Comparison of ENCODE assay signal across 16 cellular contexts in the genomic region with DNA sequence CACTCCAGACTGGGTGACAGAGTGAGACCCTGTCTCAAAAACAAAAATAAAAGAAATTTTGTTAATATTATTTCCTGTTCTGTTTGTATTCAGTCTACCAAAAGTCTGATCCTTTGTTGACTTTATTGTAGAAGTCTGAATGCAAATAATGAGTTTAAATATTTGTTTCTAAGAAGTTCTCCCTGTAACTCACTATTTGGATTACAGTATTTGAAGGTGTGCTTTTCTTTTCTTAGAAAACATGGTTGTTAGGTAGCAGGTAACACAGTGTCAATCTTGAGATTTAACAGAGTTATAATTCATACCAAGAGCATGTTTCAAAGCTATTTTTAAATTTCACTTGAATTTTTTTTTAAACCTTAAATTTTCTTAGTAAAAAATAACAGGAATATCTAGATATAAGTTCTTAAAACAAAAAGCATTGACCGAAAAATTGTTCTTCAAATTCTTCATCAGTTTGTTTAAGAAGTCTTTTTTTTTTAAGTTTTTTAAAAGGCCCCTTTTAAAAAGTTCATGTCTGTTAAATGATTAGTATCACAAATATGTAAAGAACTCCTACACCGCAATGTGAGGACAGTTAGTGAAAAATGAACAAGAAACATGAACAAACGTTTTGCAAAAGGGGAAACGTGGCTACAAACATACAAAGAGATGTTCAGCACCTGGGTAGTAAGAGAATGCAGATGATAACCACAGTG. TPM values are rescaled to one million over a fixed set of nuclear protein-coding genes. Genes with fewer than 3 reads are reported as not detected.
DNase-seq lines count a peak whose midpoint lies in the region; ATAC-seq, FAIRE-seq and TF ChIP-seq lines count a peak whose summit lies in the region.
"Had no signal": no experiment of that assay in that cellular context is flagged by ENCODE, and none has a peak within 500 bp of the region (broad histone marks: within the 10 kb centered on the region; RNA-seq: fewer than 3 reads in every experiment).

No MANE protein-coding gene starts in this region.

- intact Hi-C loops in stomach (cut with DNase I; ENCODE audit: low total_unique reads) = no loop called here

- peaks cover 0 to 23% (median 8%) of the 10 kb centered on the region in 4 donors for H3K4me1 ChIP-seq in stomach

- TF ChIP-seq EP300 in stomach (IDR thresholded peaks at IDR 0.05) = no peak

- H3K9me3 ChIP-seq in stomach = peaks cover 4 to 30% (median 19%) of the 10 kb centered on the region in 4 donors

- WGBS in stomach, 5 donors = 34 to 68% (median 48%) methylated on average over 4 of the region's 4 CpGs

- peaks cover 0 to 24% (median 21%) of the 10 kb centered on the region in 4 donors for H3K36me3 ChIP-seq in stomach

- no peaks in the 10 kb centered on the region for H3K27me3 ChIP-seq in stomach

- TF ChIP-seq CTCF in C4-2B (conservative IDR thresholded peaks at IDR 0.05) (no peak), VCaP (conservative IDR thresholded peaks at IDR 0.05) (no peak), stomach (IDR thresholded peaks at IDR 0.05) (no peak), foreskin fibroblast (IDR thresholded peaks at IDR 0.05; ENCODE audit: low read depth, low read length) (no peak)

- ATAC-seq in GM21423 (IDR thresholded peaks at IDR 0.05; ENCODE audit: unreplicated experiment) = no peak

- peak; percentile 70 for FAIRE-seq in frontal cortex (lab: Jason Lieb, UNC)
- FAIRE-seq: D721Med, GM12891 had no signal

- H3K27ac ChIP-seq in C4-2B = peak overlapping the region; percentile 49
- peak overlapping the region; percentile 55 for H3K27ac ChIP-seq in VCaP
- peak overlapping the region in 3 of 5 donors; percentile 61 to 66 (median 66) for H3K27ac ChIP-seq in stomach

- no peak for TF ChIP-seq POLR2A in stomach (IDR thresholded peaks at IDR 0.05)

- H3K4me3 ChIP-seq in stomach (no peak overlapping the region), foreskin fibroblast (ENCODE audit: low read depth in 1 of 2, low read length in 2 of 2) (no peak overlapping the region)

- DNase-seq in frontal cortex (ENCODE audit: low spot score in 2 of 2) (no peak), stomach (no peak), cerebellum (ENCODE audit: low spot score) (no peak), foreskin fibroblast (no peak)
- DNase-seq: 8988T; C1 segment of cervical spinal cord; CD4-positive, alpha-beta memory T cell; DMS153; GOT3; H9; KG1 had no signal

RNA-seq across cellular contexts. Expression of gene GAN, which starts 35.0 kb away (rescaled TPM):
- total RNA-seq in frontal cortex = 22.8 TPM
- 10 to 100 TPM in 4 of 5 donors, 1 to 10 TPM in 1; 3.6 to 38.5 (median 12.3) TPM for total RNA-seq in stomach
- polyA plus RNA-seq in stomach = 1 to 10 TPM in 1 of 3 donors, under 1 TPM in 2; 0.56 to 2.3 (median 0.76) TPM
- 31.6 TPM for total RNA-seq in cerebellum
